In genomic region chr9:70868044-70868443, GRCh38 we compare ENCODE assay signal across 26 cellular contexts.
A peak's percentile ranks its signal among the peaks of the same experiment; 100 is the strongest.
DNase-seq lines count a peak whose midpoint lies in the region; TF ChIP-seq lines count a peak whose summit lies in the region.
"Had no signal": no experiment of that assay in that cellular context is flagged by ENCODE, and none has a peak within 500 bp of the region (broad histone marks: within the 10 kb centered on the region; RNA-seq: fewer than 3 reads in every experiment).

No MANE protein-coding gene starts in this region.

- H3K4me1 Mint-ChIP-seq in endodermal cell, result peaks cover 10% of the 10 kb centered on the region

- H3K36me3 ChIP-seq in HAP-1 (replicated peaks) (peaks cover 10% of the 10 kb centered on the region), endodermal cell (ENCODE audit: control insufficient read depth, insufficient read depth, low read length) (no peaks in the 10 kb centered on the region), tibial artery (no peaks in the 10 kb centered on the region)
- H3K36me3 ChIP-seq: right lobe of liver, suprapubic skin had no signal

- WGBS in endodermal cell (ENCODE audit: insufficient coverage in 1 of 2, insufficient read length in 1 of 2), 2 experiments, result 86% methylated on average over 1 of the region's 1 CpG; no CpG with 5 or more reads in 1 of the 2 experiments

- in situ Hi-C loops in HAP-1 (cut with MboI; ENCODE audit: low sequenced_read_pairs), result no loop called here

- no peaks in the 10 kb centered on the region for H3K27me3 Mint-ChIP-seq in endodermal cell (ENCODE audit: insufficient read depth)

- H3K36me3 Mint-ChIP-seq in endodermal cell (ENCODE audit: low read depth), result no peaks in the 10 kb centered on the region
- H3K36me3 Mint-ChIP-seq: activated naive CD4-positive, alpha-beta T cell treated with anti-CD3 and anti-CD28 coated beads, Interleukin-2, amount 50 U/mL, for 72 hours had no signal

- peaks cover 40% of the 10 kb centered on the region for H3K4me1 ChIP-seq in HAP-1
- no peaks in the 10 kb centered on the region for H3K4me1 ChIP-seq in endodermal cell (ENCODE audit: control insufficient read depth, insufficient read depth, low read length)
- H3K4me1 ChIP-seq in tibial artery, result peaks cover 0 to 10% (median 3%) of the 10 kb centered on the region in 4 donors
- H3K4me1 ChIP-seq: right lobe of liver, suprapubic skin had no signal

- H3K9me3 ChIP-seq in HAP-1 (no peaks in the 10 kb centered on the region), endodermal cell (ENCODE audit: control insufficient read depth, low read length) (no peaks in the 10 kb centered on the region), tibial artery (no peaks in the 10 kb centered on the region)
- H3K9me3 ChIP-seq: right lobe of liver, suprapubic skin had no signal

- H3K9ac ChIP-seq in endodermal cell (ENCODE audit: extremely low read depth, low read length, poor library complexity, severe bottlenecking), result no peak overlapping the region

- H3K4me3 Mint-ChIP-seq in endodermal cell, result peak overlapping the region; percentile 37
- H3K4me3 Mint-ChIP-seq: activated CD8-positive, alpha-beta T cell treated with anti-CD3 and anti-CD28 coated beads for 36 hours; H9 had no signal

- H3K4me3 ChIP-seq in HAP-1 (peak overlapping the region; percentile 52), endodermal cell (ENCODE audit: low read length) (no peak overlapping the region), tibial artery (peak overlapping the region; percentile 53 to 56)

- H3K27me3 ChIP-seq in HAP-1 (ENCODE audit: low read depth), result no peaks in the 10 kb centered on the region
- peaks cover 8% of the 10 kb centered on the region for H3K27me3 ChIP-seq in endodermal cell (ENCODE audit: control insufficient read depth, insufficient read depth, low read length, poor library complexity, severe bottlenecking)
- H3K27me3 ChIP-seq in layer of hippocampus (ENCODE audit: control insufficient read depth, insufficient read depth, low read length), result no peaks in the 10 kb centered on the region
- H3K27me3 ChIP-seq in tibial artery, result no peaks in the 10 kb centered on the region
- H3K27me3 ChIP-seq: right lobe of liver had no signal

- no peak overlapping the region for H3K27ac Mint-ChIP-seq in endodermal cell
- H3K27ac Mint-ChIP-seq: activated CD8-positive, alpha-beta T cell treated with anti-CD3 and anti-CD28 coated beads for 36 hours; activated naive CD4-positive, alpha-beta T cell treated with anti-CD3 and anti-CD28 coated beads, Interleukin-2, amount 50 U/mL, for 72 hours had no signal

- intact Hi-C loops in tibial artery (cut with DNase I; ENCODE audit: low total_unique reads), result no loop called here

- TF ChIP-seq CTCF in endodermal cell (conservative IDR thresholded peaks at IDR 0.05) (no peak), tibial artery (IDR thresholded peaks at IDR 0.05) (no peak)

- H3K9me3 Mint-ChIP-seq in endodermal cell, result no peaks in the 10 kb centered on the region
- H3K9me3 Mint-ChIP-seq: activated CD8-positive, alpha-beta T cell treated with anti-CD3 and anti-CD28 coated beads for 36 hours; activated naive CD4-positive, alpha-beta T cell treated with anti-CD3 and anti-CD28 coated beads, Interleukin-2, amount 50 U/mL, for 72 hours had no signal

- no peak overlapping the region for H3K27ac ChIP-seq in endodermal cell (ENCODE audit: low read depth, low read length)
- peak overlapping the region; percentile 38 for H3K27ac ChIP-seq in layer of hippocampus (ENCODE audit: low read depth, low read length)
- no peak overlapping the region for H3K27ac ChIP-seq in tibial artery
- H3K27ac ChIP-seq: RWPE1, suprapubic skin had no signal

- no peak for DNase-seq in HAP-1 (ENCODE audit: low spot score in 2 of 2)
- DNase-seq in endodermal cell, result no peak
- DNase-seq in tibial artery, result no peak
- DNase-seq in NCI-H1048 (lab: John Stamatoyannopoulos, UW), result no peak
- no peak for DNase-seq in RPMI8226
- DNase-seq in NK-92 (lab: John Stamatoyannopoulos, UW; ENCODE audit: unreplicated experiment), result no peak
- DNase-seq: ACHN; activated CD8-positive, alpha-beta T cell treated with anti-CD3 and anti-CD28 coated beads for 36 hours; aorta; central memory CD4-positive, alpha-beta T cell; dermis blood vessel endothelial cell; DMS53; H9; KBM-7; left cardiac atrium; mammary epithelial cell; NCI-H2081 treated with DMSO at 0.1 percent for 48 hours; NCI-H345; NCI-H774; right lobe of liver; stimulated activated naive CD4-positive, alpha-beta T cell; T-helper 2 cell had no signal
